Comparison of ENCODE assay signal across 26 cellular contexts in genomic region chr20:44707259-44707580, GRCh38. TPM values are rescaled to one million over a fixed set of nuclear protein-coding genes. Genes with fewer than 3 reads are reported as not detected.
"Had no signal": no experiment of that assay in that cellular context is flagged by ENCODE, and none has a peak within 500 bp of the region (broad histone marks: within the 10 kb centered on the region; RNA-seq: fewer than 3 reads in every experiment).

No MANE protein-coding gene starts in this region.

- H3K27ac ChIP-seq: brain microvascular endothelial cell, WERI-Rb-1 had no signal

- H3K4me3 Mint-ChIP-seq: activated CD4-positive, alpha-beta T cell treated with anti-CD3 and anti-CD28 coated beads, Interleukin-2, amount 10 ng/mL, durations not matched to agents 7 days and 5 days; activated CD8-positive, alpha-beta memory T cell treated with anti-CD3 and anti-CD28 coated beads, Interleukin-2, amount 10 ng/mL, durations not matched to agents 7 days and 5 days; activated CD8-positive, alpha-beta T cell treated with anti-CD3 and anti-CD28 coated beads for 36 hours; activated naive CD4-positive, alpha-beta T cell treated with anti-CD3 and anti-CD28 coated beads, Interleukin-2, amount 10 ng/mL, durations not matched to agents 7 days and 5 days; effector memory CD8-positive, alpha-beta T cell; natural killer cell; stimulated activated effector memory CD8-positive, alpha-beta T cell treated with anti-CD3 and anti-CD28 coated beads, Interleukin-12 subunit alpha, Interleukin-12 subunit beta, amount 100 ng/mL, for 72 hours; stimulated activated naive CD8-positive, alpha-beta T cell treated with anti-CD3 and anti-CD28 coated beads, Interleukin-15, amount 100 ng/mL, for 72 hours; type B pancreatic cell had no signal

- ATAC-seq: activated CD8-positive, alpha-beta memory T cell treated with anti-CD3 and anti-CD28 coated beads, Interleukin-2, amount 10 ng/mL, durations not matched to agents 7 days and 5 days; activated CD8-positive, alpha-beta T cell treated with anti-CD3 and anti-CD28 coated beads for 36 hours; effector memory CD8-positive, alpha-beta T cell; natural killer cell; stimulated activated naive CD8-positive, alpha-beta T cell treated with anti-CD3 and anti-CD28 coated beads, Interleukin-15, amount 100 ng/mL, for 72 hours had no signal

- H3K36me3 ChIP-seq: brain microvascular endothelial cell, esophagus squamous epithelium, ovary, prostate gland, WERI-Rb-1 had no signal

- H3K27me3 Mint-ChIP-seq: activated CD8-positive, alpha-beta T cell treated with anti-CD3 and anti-CD28 coated beads for 36 hours; stimulated activated naive CD8-positive, alpha-beta T cell treated with anti-CD3 and anti-CD28 coated beads, Interleukin-15, amount 100 ng/mL, for 72 hours; type B pancreatic cell had no signal

- H3K9ac ChIP-seq: SK-N-SH had no signal

- H3K9me3 ChIP-seq: esophagus squamous epithelium, ovary, prostate gland, SK-N-SH had no signal

- DNase-seq: activated CD4-positive, alpha-beta T cell treated with anti-CD3 and anti-CD28 coated beads, Interleukin-2, amount 10 ng/mL, durations not matched to agents 7 days and 5 days; activated CD4-positive, CD25-positive, alpha-beta regulatory T cell treated with anti-CD3 and anti-CD28 coated beads, Interleukin-2, amount 50 U/mL, for 72 hours; activated CD8-positive, alpha-beta memory T cell treated with anti-CD3 and anti-CD28 coated beads, Interleukin-2, amount 10 ng/mL, durations not matched to agents 7 days and 5 days; activated CD8-positive, alpha-beta T cell treated with anti-CD3 and anti-CD28 coated beads for 36 hours; activated effector memory CD4-positive, alpha-beta T cell treated with anti-CD3 and anti-CD28 coated beads, Interleukin-2, amount 50 U/mL, for 16 hours; activated T-cell treated with anti-CD3 and anti-CD28 coated beads for 4 hours; brain microvascular endothelial cell; caudate nucleus; dorsolateral prefrontal cortex; effector memory CD8-positive, alpha-beta T cell; esophagus squamous epithelium; kidney glomerular epithelial cell; mammary epithelial cell; midbrain; natural killer cell; SK-N-SH; stimulated activated CD4-positive, alpha-beta T cell treated with anti-CD3 and anti-CD28 coated beads, Interleukin-1b, Interleukin-23, amount 100 ng/mL, for 48 hours; stimulated activated naive CD8-positive, alpha-beta T cell treated with anti-CD3 and anti-CD28 coated beads, Interleukin-15, amount 100 ng/mL, for 72 hours; WERI-Rb-1 had no signal

- H3K27ac Mint-ChIP-seq: activated CD4-positive, alpha-beta T cell treated with anti-CD3 and anti-CD28 coated beads, Interleukin-2, amount 10 ng/mL, durations not matched to agents 7 days and 5 days; activated CD8-positive, alpha-beta memory T cell treated with anti-CD3 and anti-CD28 coated beads, Interleukin-2, amount 10 ng/mL, durations not matched to agents 7 days and 5 days; activated CD8-positive, alpha-beta T cell treated with anti-CD3 and anti-CD28 coated beads for 36 hours; activated naive CD4-positive, alpha-beta T cell treated with anti-CD3 and anti-CD28 coated beads, Interleukin-2, amount 10 ng/mL, durations not matched to agents 7 days and 5 days; effector memory CD8-positive, alpha-beta T cell; natural killer cell; stimulated activated effector memory CD8-positive, alpha-beta T cell treated with anti-CD3 and anti-CD28 coated beads, Interleukin-12 subunit alpha, Interleukin-12 subunit beta, amount 100 ng/mL, for 72 hours; stimulated activated naive CD8-positive, alpha-beta T cell treated with anti-CD3 and anti-CD28 coated beads, Interleukin-15, amount 100 ng/mL, for 72 hours; type B pancreatic cell had no signal

- H3K4me1 ChIP-seq: prostate gland had no signal

- H3K9me3 Mint-ChIP-seq: activated CD4-positive, alpha-beta T cell treated with anti-CD3 and anti-CD28 coated beads, Interleukin-2, amount 10 ng/mL, durations not matched to agents 7 days and 5 days; activated CD8-positive, alpha-beta T cell treated with anti-CD3 and anti-CD28 coated beads for 36 hours; activated naive CD4-positive, alpha-beta T cell treated with anti-CD3 and anti-CD28 coated beads, Interleukin-2, amount 10 ng/mL, durations not matched to agents 7 days and 5 days; effector memory CD8-positive, alpha-beta T cell; natural killer cell; stimulated activated effector memory CD8-positive, alpha-beta T cell treated with anti-CD3 and anti-CD28 coated beads, Interleukin-12 subunit alpha, Interleukin-12 subunit beta, amount 100 ng/mL, for 72 hours; stimulated activated naive CD8-positive, alpha-beta T cell treated with anti-CD3 and anti-CD28 coated beads, Interleukin-15, amount 100 ng/mL, for 72 hours; type B pancreatic cell had no signal

- H3K4me3 ChIP-seq: dorsolateral prefrontal cortex, esophagus squamous epithelium, ovary, prostate gland had no signal

- H3K4me1 Mint-ChIP-seq: activated CD4-positive, alpha-beta T cell treated with anti-CD3 and anti-CD28 coated beads, Interleukin-2, amount 10 ng/mL, durations not matched to agents 7 days and 5 days; activated CD8-positive, alpha-beta memory T cell treated with anti-CD3 and anti-CD28 coated beads, Interleukin-2, amount 10 ng/mL, durations not matched to agents 7 days and 5 days; activated naive CD4-positive, alpha-beta T cell treated with anti-CD3 and anti-CD28 coated beads, Interleukin-2, amount 10 ng/mL, durations not matched to agents 7 days and 5 days; natural killer cell; stimulated activated effector memory CD8-positive, alpha-beta T cell treated with anti-CD3 and anti-CD28 coated beads, Interleukin-12 subunit alpha, Interleukin-12 subunit beta, amount 100 ng/mL, for 72 hours; stimulated activated naive CD8-positive, alpha-beta T cell treated with anti-CD3 and anti-CD28 coated beads, Interleukin-15, amount 100 ng/mL, for 72 hours had no signal

- H3K36me3 Mint-ChIP-seq: activated CD8-positive, alpha-beta memory T cell treated with anti-CD3 and anti-CD28 coated beads, Interleukin-2, amount 10 ng/mL, durations not matched to agents 7 days and 5 days; activated naive CD4-positive, alpha-beta T cell treated with anti-CD3 and anti-CD28 coated beads, Interleukin-2, amount 10 ng/mL, durations not matched to agents 7 days and 5 days; natural killer cell; stimulated activated effector memory CD8-positive, alpha-beta T cell treated with anti-CD3 and anti-CD28 coated beads, Interleukin-12 subunit alpha, Interleukin-12 subunit beta, amount 100 ng/mL, for 72 hours; type B pancreatic cell had no signal

- H3K27me3 ChIP-seq: dorsolateral prefrontal cortex, esophagus squamous epithelium, ovary had no signal

RNA-seq across cellular contexts. Expression of gene CCN5, which starts 7.9 kb away (rescaled TPM):
- total RNA-seq: activated CD4-positive, alpha-beta T cell treated with anti-CD3 and anti-CD28 coated beads, Interleukin-2, amount 10 ng/mL, durations not matched to agents 7 days and 5 days; activated CD8-positive, alpha-beta memory T cell treated with anti-CD3 and anti-CD28 coated beads, Interleukin-2, amount 10 ng/mL, durations not matched to agents 7 days and 5 days; activated CD8-positive, alpha-beta T cell treated with anti-CD3 and anti-CD28 coated beads for 36 hours; endothelial cell of umbilical vein; natural killer cell; T-helper 2 cell treated with Interferon-gamma antibody and Interleukin-4, amounts not matched to agents 100 ng/mL and 5 ng/mL, for 36 hours had no signal
- polyA plus RNA-seq: mammary epithelial cell had no signal

RNA-seq across cellular contexts. Expression of gene KCNK15, which starts 38.4 kb away (rescaled TPM):
- total RNA-seq: activated CD4-positive, alpha-beta T cell treated with anti-CD3 and anti-CD28 coated beads, Interleukin-2, amount 10 ng/mL, durations not matched to agents 7 days and 5 days; activated CD8-positive, alpha-beta memory T cell treated with anti-CD3 and anti-CD28 coated beads, Interleukin-2, amount 10 ng/mL, durations not matched to agents 7 days and 5 days; endothelial cell of umbilical vein; natural killer cell; T-helper 2 cell treated with Interferon-gamma antibody and Interleukin-4, amounts not matched to agents 100 ng/mL and 5 ng/mL, for 36 hours had no signal
